Comparison of ENCODE assay signal across 1 cellular context in the genomic region with DNA sequence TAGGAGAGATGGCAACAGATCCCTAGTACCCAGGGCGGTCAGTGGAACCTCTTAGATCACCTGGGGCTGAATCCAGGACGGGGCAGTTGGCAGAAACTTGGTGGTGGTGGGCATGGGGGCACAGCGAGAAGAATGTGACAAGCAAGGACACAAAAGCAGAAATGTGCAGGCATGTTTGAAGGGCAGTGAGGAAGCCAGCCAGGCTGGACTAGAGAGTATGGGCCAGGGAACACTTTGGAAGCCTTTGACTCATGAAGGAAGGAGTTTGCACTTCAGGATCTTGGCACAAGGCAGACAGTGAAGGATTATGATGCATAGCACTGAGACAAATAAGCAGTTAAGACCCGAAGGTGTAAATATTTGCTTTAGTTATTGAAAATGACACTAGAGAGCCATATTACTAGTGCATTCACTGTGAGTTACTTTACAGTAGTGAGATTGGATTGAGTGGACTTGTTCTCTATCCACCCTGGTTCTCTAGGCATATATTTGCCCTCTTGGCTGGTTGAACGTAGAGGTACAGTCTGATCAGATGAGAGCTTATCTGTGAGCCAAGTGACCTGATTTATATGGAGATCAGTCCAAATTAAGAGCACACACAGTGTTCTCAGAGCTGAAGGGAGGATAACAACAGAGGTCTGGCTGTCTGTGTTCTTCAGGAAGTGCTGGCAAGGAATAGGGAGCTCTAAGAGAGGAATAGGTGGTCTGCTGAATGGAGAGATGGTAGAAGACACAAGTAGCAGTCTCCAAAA.
TF ChIP-seq lines count a peak whose summit lies in the region.

No MANE protein-coding gene starts in this region.

TF ChIP-seq in GM23338, 12 proteins besides CTCF, POLR2A, EP300 and RAD21 (continued from another document):
- TF ChIP-seq, protein P1, sequence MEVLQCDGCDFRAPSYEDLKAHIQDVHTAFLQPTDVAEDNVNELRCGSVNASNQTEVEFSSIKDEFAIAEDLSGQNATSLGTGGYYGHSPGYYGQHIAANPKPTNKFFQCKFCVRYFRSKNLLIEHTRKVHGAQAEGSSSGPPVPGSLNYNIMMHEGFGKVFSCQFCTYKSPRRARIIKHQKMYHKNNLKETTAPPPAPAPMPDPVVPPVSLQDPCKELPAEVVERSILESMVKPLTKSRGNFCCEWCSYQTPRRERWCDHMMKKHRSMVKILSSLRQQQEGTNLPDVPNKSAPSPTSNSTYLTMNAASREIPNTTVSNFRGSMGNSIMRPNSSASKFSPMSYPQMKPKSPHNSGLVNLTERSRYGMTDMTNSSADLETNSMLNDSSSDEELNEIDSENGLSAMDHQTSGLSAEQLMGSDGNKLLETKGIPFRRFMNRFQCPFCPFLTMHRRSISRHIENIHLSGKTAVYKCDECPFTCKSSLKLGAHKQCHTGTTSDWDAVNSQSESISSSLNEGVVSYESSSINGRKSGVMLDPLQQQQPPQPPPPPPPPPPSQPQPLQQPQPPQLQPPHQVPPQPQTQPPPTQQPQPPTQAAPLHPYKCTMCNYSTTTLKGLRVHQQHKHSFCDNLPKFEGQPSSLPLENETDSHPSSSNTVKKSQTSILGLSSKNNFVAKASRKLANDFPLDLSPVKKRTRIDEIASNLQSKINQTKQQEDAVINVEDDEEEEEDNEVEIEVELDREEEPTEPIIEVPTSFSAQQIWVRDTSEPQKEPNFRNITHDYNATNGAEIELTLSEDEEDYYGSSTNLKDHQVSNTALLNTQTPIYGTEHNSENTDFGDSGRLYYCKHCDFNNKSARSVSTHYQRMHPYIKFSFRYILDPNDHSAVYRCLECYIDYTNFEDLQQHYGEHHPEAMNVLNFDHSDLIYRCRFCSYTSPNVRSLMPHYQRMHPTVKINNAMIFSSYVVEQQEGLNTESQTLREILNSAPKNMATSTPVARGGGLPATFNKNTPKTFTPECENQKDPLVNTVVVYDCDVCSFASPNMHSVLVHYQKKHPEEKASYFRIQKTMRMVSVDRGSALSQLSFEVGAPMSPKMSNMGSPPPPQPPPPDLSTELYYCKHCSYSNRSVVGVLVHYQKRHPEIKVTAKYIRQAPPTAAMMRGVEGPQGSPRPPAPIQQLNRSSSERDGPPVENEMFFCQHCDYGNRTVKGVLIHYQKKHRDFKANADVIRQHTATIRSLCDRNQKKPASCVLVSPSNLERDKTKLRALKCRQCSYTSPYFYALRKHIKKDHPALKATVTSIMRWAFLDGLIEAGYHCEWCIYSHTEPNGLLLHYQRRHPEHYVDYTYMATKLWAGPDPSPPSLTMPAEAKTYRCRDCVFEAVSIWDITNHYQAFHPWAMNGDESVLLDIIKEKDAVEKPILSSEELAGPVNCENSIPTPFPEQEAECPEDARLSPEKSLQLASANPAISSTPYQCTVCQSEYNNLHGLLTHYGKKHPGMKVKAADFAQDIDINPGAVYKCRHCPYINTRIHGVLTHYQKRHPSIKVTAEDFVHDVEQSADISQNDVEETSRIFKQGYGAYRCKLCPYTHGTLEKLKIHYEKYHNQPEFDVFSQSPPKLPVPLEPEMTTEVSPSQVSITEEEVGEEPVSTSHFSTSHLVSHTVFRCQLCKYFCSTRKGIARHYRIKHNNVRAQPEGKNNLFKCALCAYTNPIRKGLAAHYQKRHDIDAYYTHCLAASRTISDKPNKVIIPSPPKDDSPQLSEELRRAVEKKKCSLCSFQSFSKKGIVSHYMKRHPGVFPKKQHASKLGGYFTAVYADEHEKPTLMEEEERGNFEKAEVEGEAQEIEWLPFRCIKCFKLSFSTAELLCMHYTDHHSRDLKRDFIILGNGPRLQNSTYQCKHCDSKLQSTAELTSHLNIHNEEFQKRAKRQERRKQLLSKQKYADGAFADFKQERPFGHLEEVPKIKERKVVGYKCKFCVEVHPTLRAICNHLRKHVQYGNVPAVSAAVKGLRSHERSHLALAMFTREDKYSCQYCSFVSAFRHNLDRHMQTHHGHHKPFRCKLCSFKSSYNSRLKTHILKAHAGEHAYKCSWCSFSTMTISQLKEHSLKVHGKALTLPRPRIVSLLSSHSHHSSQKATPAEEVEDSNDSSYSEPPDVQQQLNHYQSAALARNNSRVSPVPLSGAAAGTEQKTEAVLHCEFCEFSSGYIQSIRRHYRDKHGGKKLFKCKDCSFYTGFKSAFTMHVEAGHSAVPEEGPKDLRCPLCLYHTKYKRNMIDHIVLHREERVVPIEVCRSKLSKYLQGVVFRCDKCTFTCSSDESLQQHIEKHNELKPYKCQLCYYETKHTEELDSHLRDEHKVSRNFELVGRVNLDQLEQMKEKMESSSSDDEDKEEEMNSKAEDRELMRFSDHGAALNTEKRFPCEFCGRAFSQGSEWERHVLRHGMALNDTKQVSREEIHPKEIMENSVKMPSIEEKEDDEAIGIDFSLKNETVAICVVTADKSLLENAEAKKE (CRISPR knock-in tag; IDR thresholded peaks at IDR 0.05): no peak
- TF ChIP-seq ZNF114 (CRISPR knock-in tag; IDR thresholded peaks at IDR 0.05) (no peak), JUNB (IDR thresholded peaks at IDR 0.05; ENCODE audit: unreplicated experiment) (no peak), STAT1 (IDR thresholded peaks at IDR 0.05; ENCODE audit: unreplicated experiment) (no peak), EZH2phosphoT487 (IDR thresholded peaks at IDR 0.05; ENCODE audit: unreplicated experiment) (no peak)
- TF ChIP-seq, protein P2, sequence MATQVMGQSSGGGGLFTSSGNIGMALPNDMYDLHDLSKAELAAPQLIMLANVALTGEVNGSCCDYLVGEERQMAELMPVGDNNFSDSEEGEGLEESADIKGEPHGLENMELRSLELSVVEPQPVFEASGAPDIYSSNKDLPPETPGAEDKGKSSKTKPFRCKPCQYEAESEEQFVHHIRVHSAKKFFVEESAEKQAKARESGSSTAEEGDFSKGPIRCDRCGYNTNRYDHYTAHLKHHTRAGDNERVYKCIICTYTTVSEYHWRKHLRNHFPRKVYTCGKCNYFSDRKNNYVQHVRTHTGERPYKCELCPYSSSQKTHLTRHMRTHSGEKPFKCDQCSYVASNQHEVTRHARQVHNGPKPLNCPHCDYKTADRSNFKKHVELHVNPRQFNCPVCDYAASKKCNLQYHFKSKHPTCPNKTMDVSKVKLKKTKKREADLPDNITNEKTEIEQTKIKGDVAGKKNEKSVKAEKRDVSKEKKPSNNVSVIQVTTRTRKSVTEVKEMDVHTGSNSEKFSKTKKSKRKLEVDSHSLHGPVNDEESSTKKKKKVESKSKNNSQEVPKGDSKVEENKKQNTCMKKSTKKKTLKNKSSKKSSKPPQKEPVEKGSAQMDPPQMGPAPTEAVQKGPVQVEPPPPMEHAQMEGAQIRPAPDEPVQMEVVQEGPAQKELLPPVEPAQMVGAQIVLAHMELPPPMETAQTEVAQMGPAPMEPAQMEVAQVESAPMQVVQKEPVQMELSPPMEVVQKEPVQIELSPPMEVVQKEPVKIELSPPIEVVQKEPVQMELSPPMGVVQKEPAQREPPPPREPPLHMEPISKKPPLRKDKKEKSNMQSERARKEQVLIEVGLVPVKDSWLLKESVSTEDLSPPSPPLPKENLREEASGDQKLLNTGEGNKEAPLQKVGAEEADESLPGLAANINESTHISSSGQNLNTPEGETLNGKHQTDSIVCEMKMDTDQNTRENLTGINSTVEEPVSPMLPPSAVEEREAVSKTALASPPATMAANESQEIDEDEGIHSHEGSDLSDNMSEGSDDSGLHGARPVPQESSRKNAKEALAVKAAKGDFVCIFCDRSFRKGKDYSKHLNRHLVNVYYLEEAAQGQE (IDR thresholded peaks at IDR 0.05; ENCODE audit: unreplicated experiment): no peak
